Comparison of ENCODE assay signal across 8 cellular contexts in the genomic region with DNA sequence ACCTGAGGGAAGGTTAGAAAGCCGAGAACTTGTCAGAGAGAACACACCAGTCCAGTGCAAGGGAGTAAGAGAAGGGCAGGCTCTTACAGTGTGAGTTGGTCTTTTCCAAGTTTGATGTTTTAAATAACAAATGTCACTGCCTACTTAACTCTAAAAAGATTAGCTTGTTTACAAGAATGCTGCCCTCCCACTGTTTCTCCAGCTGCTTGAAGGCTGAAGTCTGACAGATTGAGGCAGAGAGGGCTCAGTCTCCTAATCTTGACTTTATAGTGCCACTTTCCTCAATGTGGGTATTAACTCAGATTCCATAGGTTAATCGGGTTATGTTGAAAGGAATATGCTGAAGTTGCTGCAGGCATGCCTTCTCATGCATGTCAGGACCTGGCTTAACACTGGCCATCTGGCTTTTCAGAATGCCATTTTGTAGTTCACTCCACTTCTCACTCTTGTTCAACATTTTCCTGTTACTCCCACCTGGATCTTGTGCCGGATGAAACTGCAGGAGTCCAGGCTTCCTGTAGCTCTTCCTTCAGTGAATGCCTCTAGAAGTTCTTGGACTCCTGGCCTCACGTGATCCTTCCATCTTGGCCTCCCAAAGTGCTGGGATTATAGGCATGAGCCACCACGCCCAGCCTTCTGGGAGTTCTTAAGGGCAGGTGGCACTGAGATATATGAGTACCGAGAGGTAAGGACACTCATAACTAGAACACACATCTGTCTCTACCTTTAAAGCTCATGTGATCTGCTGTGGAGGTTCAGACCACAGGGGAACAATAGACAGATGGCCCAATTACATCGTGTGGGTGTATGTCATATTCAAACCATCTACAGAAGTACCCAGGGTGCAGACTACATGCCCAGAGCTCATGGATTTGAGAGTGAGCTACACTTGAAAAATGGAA.
A peak's percentile ranks its signal among the peaks of the same experiment; 100 is the strongest.
DNase-seq lines count a peak whose midpoint lies in the region; ATAC-seq and TF ChIP-seq lines count a peak whose summit lies in the region.

No MANE protein-coding gene starts in this region.

- DNase-seq in GM20000 (ENCODE audit: low spot score) (peak; percentile 70), germinal center (ENCODE audit: low spot score) (peak; percentile 29), ureter (ENCODE audit: low spot score) (no peak), SW480 (ENCODE audit: low spot score) (no peak)
- DNase-seq in effector CD4-positive, alpha-beta T cell = no peak

- no peak for TF ChIP-seq CTCF in GM20000 (IDR thresholded peaks at IDR 0.05; ENCODE audit: extremely low read depth, missing control alignments)

- ATAC-seq in GM18499 (IDR thresholded peaks at IDR 0.05; ENCODE audit: insufficient read depth, unreplicated experiment) (peak; percentile 89), HG03354 (IDR thresholded peaks at IDR 0.05; ENCODE audit: poor library complexity, severe bottlenecking, unreplicated experiment) (peak; percentile 90), esophagus mucosa (no peak)

Comparison
In these comparisons a context has a peak if more than half of its experiments do, and no peak if none do; other contexts are left out.
1. DNase-seq: peak in GM20000 (single experiment) and germinal center (single experiment); none in ureter (single experiment), effector CD4-positive, alpha-beta T cell (single experiment) and SW480 (single experiment).